Comparison of ENCODE assay signal across 9 cellular contexts in the genomic region with DNA sequence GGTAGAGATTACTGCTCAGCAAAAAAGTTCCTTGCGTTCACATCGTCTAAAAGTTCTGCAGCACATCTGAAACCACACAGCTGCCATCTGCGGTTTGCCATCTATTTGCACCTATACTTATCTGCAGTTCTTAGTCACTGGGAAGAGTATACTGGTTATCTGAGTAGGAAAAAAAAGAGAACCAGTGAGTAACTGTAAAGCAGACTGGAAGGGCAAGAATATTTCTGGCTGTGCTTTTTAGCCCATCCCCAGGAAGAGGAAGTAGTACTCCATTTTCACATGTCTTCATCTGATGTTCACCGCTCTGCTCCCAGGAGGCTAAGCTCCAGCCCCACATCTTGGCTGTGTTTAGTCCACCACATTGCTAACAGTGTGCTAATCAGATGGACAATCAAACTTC. TPM values are rescaled to one million over a fixed set of nuclear protein-coding genes. Genes with fewer than 3 reads are reported as not detected.
DNase-seq lines count a peak whose midpoint lies in the region; ATAC-seq and TF ChIP-seq lines count a peak whose summit lies in the region.
"Had no signal": no experiment of that assay in that cellular context is flagged by ENCODE, and none has a peak within 500 bp of the region (broad histone marks: within the 10 kb centered on the region; RNA-seq: fewer than 3 reads in every experiment).

No MANE protein-coding gene starts in this region.

- no peaks in the 10 kb centered on the region for H3K9me3 Mint-ChIP-seq in naive thymus-derived CD4-positive, alpha-beta T cell

- peaks cover 0 to 9% (median 0%) of the 10 kb centered on the region in 7 donors for H3K4me1 Mint-ChIP-seq in naive thymus-derived CD4-positive, alpha-beta T cell

- peaks cover 0 to 4% (median 0%) of the 10 kb centered on the region in 5 donors for H3K36me3 Mint-ChIP-seq in naive thymus-derived CD4-positive, alpha-beta T cell

- no peaks in the 10 kb centered on the region for H3K79me2 ChIP-seq in SK-N-SH (ENCODE audit: insufficient read depth)

- H3K27ac ChIP-seq in SK-N-SH (ENCODE audit: low read depth in 2 of 2, low read length in 1 of 2), result peak overlapping the region in 1 of 2 experiments; percentile 48; a peak in 3 of 4 replicates
- no peak overlapping the region for H3K27ac ChIP-seq in naive thymus-derived CD4-positive, alpha-beta T cell (ENCODE audit: low read depth, low read length)

- H3K27ac Mint-ChIP-seq in naive thymus-derived CD4-positive, alpha-beta T cell, result no peak overlapping the region

- H4K20me1 ChIP-seq in SK-N-SH (ENCODE audit: insufficient read depth), result no peaks in the 10 kb centered on the region

- peak; percentile 68 for ATAC-seq in GM18909 (IDR thresholded peaks at IDR 0.05; ENCODE audit: poor library complexity, unreplicated experiment)
- peak; percentile 73 for ATAC-seq in HG03103 (IDR thresholded peaks at IDR 0.05; ENCODE audit: low read depth, unreplicated experiment)
- peak; percentile 29 for ATAC-seq in naive thymus-derived CD4-positive, alpha-beta T cell

- H3K27me3 Mint-ChIP-seq in naive thymus-derived CD4-positive, alpha-beta T cell, result peaks cover 51 to 59% (median 54%) of the 10 kb centered on the region in 5 donors

- peak overlapping the region; percentile 45 for H3K4me2 ChIP-seq in SK-N-SH

- POLR2A ChIA-PET in SK-N-SH (lab: Yijun Ruan, JAX), result no interaction called here
- POLR2A ChIA-PET in naive thymus-derived CD4-positive, alpha-beta T cell (lab: Charles Lee), result no interaction called here

- H3K36me3 ChIP-seq in SK-N-SH (replicated peaks in 1 of 2; ENCODE audit: control insufficient read depth in 1 of 2, insufficient read depth in 2 of 2, low read length in 1 of 2), result peaks cover 0 to under 1% of the 10 kb centered on the region in 2 experiments
- H3K36me3 ChIP-seq in naive thymus-derived CD4-positive, alpha-beta T cell (ENCODE audit: control insufficient read depth in 2 of 3, insufficient read depth in 3 of 3, low read length in 3 of 3), result no peaks in the 10 kb centered on the region

- CTCF ChIA-PET in SK-N-SH (lab: Yijun Ruan, JAX), result interaction anchor here (0.7 to 1.0 kb wide), 2 partner anchors 502 to 924 kb away, joined by 3 read pairs; no protein-coding TSS in a partner anchor
- CTCF ChIA-PET in naive thymus-derived CD4-positive, alpha-beta T cell (lab: Charles Lee), result interaction anchor here (0.8 kb wide), 1 partner anchor 24 kb away, joined by 3 read pairs; no protein-coding TSS in a partner anchor

- WGBS in SK-N-SH (ENCODE audit: low lambda C conversion rate), result 77% methylated on average over 4 of the region's 4 CpGs

- H3K4me3 ChIP-seq in SK-N-SH (ENCODE audit: low read depth in 2 of 2, low read length in 1 of 2), result no peak overlapping the region
- H3K4me3 ChIP-seq in naive thymus-derived CD4-positive, alpha-beta T cell (ENCODE audit: low read length), result no peak overlapping the region

- intact Hi-C loops in naive thymus-derived CD4-positive, alpha-beta T cell (cut with micrococcal nuclease), result loop anchor here in 1 of 2 donors (2.0 kb wide), 1 partner anchor 13 kb away; no protein-coding TSS in a partner anchor

- no peak for TF ChIP-seq EP300 in SK-N-SH (IDR thresholded peaks at IDR 0.05; ENCODE audit: borderline replicate concordance in 1 of 2, low read depth in 1 of 2, low read length in 1 of 2)

- H3K27me3 ChIP-seq in SK-N-SH (ENCODE audit: insufficient read depth), result no peaks in the 10 kb centered on the region
- no peaks in the 10 kb centered on the region for H3K27me3 ChIP-seq in naive thymus-derived CD4-positive, alpha-beta T cell (ENCODE audit: control insufficient read depth in 2 of 2, insufficient read depth in 2 of 2, low read length in 2 of 2)

- peaks cover 18 to 25% of the 10 kb centered on the region in 2 experiments for H3K4me1 ChIP-seq in SK-N-SH (ENCODE audit: control insufficient read depth in 1 of 2, insufficient read depth in 2 of 2, low read depth in 1 of 2, low read length in 1 of 2)
- no peaks in the 10 kb centered on the region for H3K4me1 ChIP-seq in naive thymus-derived CD4-positive, alpha-beta T cell (ENCODE audit: control insufficient read depth in 2 of 2, insufficient read depth in 2 of 2, low read length in 2 of 2)

- TF ChIP-seq RAD21 in SK-N-SH (IDR thresholded peaks at IDR 0.05; ENCODE audit: low read length), result no peak

- H3K9ac ChIP-seq in SK-N-SH, result no peak overlapping the region; the same call in 1 of the 2 replicates

- no peak overlapping the region for H2AFZ ChIP-seq in SK-N-SH (ENCODE audit: low read depth)

- DNase-seq in SK-N-SH (no peak), COR-L47 (lab: John Stamatoyannopoulos, UW) (no peak), NCI-H526 (lab: John Stamatoyannopoulos, UW) (no peak), GOT3 (lab: John Stamatoyannopoulos, UW) (no peak)
- DNase-seq in naive thymus-derived CD4-positive, alpha-beta T cell, result no peak
- DNase-seq in activated CD8-positive, alpha-beta memory T cell treated with anti-CD3 and anti-CD28 coated beads, Interleukin-2, amount 50 U/mL, for 4 hours, result no peak
- DNase-seq: NCI-H446 treated with DMSO at 0.1 percent for 48 hours had no signal

- no peak overlapping the region for H3K4me3 Mint-ChIP-seq in naive thymus-derived CD4-positive, alpha-beta T cell

- H3K9me2 ChIP-seq in SK-N-SH, result no peaks in the 10 kb centered on the region

- no peak for TF ChIP-seq CTCF in SK-N-SH (IDR thresholded peaks at IDR 0.05)

- H3F3A ChIP-seq in SK-N-SH (replicated peaks; ENCODE audit: insufficient read depth), result peaks cover 18% of the 10 kb centered on the region

- H3K9me3 ChIP-seq in SK-N-SH, result no peaks in the 10 kb centered on the region
- no peaks in the 10 kb centered on the region for H3K9me3 ChIP-seq in naive thymus-derived CD4-positive, alpha-beta T cell (ENCODE audit: control insufficient read depth in 2 of 3, low read length in 3 of 3)

TF ChIP-seq in SK-N-SH, 30 proteins besides CTCF, POLR2A, EP300 and RAD21:
- no peak for TF ChIP-seq FOXM1 (IDR thresholded peaks at IDR 0.05; ENCODE audit: low read depth)
- no peak for TF ChIP-seq NRF1 (IDR thresholded peaks at IDR 0.05; ENCODE audit: low read depth, low read length)
- TF ChIP-seq JUND (IDR thresholded peaks at IDR 0.05), result no peak
- TF ChIP-seq MXI1 (IDR thresholded peaks at IDR 0.05; ENCODE audit: low read depth, low read length), result no peak

RNA-seq across cellular contexts. Expression of gene EFNB2, which starts 35.6 kb away (rescaled TPM):
- 2.8 and 3.0 TPM in 2 replicates for polyA plus RNA-seq in SK-N-SH (2012; rRNA removed)
- 3.7 and 4.4 TPM in 2 replicates for polyA plus RNA-seq in SK-N-SH (2012; cell fraction: cytosol; rRNA removed)
- 2.7 and 3.6 TPM in 2 replicates for polyA plus RNA-seq in SK-N-SH (2012; cell fraction: nucleus; rRNA removed)
- under 1 TPM in 4 of 5 experiments, not detected in 1; 0.07 to 0.22 (median 0.13) TPM for total RNA-seq in naive thymus-derived CD4-positive, alpha-beta T cell
- under 1 TPM in 1 of 2 donors, not detected in 1; 0.08 TPM for polyA plus RNA-seq in naive thymus-derived CD4-positive, alpha-beta T cell
